ENCODE assay signal across 12 cellular contexts in genomic region chr7:138023618-138024333, GRCh38. TPM values are rescaled to one million over a fixed set of nuclear protein-coding genes. Genes with fewer than 3 reads are reported as not detected.
DNase-seq lines count a peak whose midpoint lies in the region; ATAC-seq, FAIRE-seq and TF ChIP-seq lines count a peak whose summit lies in the region.
"Had no signal": no experiment of that assay in that cellular context is flagged by ENCODE, and none has a peak within 500 bp of the region (broad histone marks: within the 10 kb centered on the region; RNA-seq: fewer than 3 reads in every experiment).

No MANE protein-coding gene starts in this region.

- TF ChIP-seq CTCF in stomach (IDR thresholded peaks at IDR 0.05), result no peak

- TF ChIP-seq EP300 in Ishikawa (IDR thresholded peaks at IDR 0.05; ENCODE audit: borderline replicate concordance) (no peak), stomach (IDR thresholded peaks at IDR 0.05) (no peak)

- H3K27ac ChIP-seq in stomach, result no peak overlapping the region

- H3K4me3 ChIP-seq in stomach, result no peak overlapping the region

- WGBS in stomach, 5 donors, result 87 to 94% (median 93%) methylated on average over 3 of the region's 3 CpGs

- H3K9me3 ChIP-seq in stomach, result no peaks in the 10 kb centered on the region

- TF ChIP-seq POLR2A in GM12891 (IDR thresholded peaks at IDR 0.05; ENCODE audit: low read depth, low read length), result no peak
- no peak for TF ChIP-seq POLR2A in stomach (IDR thresholded peaks at IDR 0.05)

- no peaks in the 10 kb centered on the region for H3K4me1 ChIP-seq in stomach

- no peaks in the 10 kb centered on the region for H3K36me3 ChIP-seq in stomach

- in situ Hi-C loops in G401 (cut with HindIII; ENCODE audit: low sequenced_read_pairs), result no loop called here

- intact Hi-C loops in stomach (cut with DNase I; ENCODE audit: low total_unique reads), result no loop called here

- H3K27me3 ChIP-seq in stomach, result no peaks in the 10 kb centered on the region

- peak; percentile 48 for FAIRE-seq in GM12891 (lab: Jason Lieb, UNC)

- DNase-seq in GM12891 (ENCODE audit: insufficient read length, low spot score), result peak; percentile 21
- DNase-seq in NCI-H345 (lab: John Stamatoyannopoulos, UW), result no peak
- DNase-seq in NCI-H774 (lab: John Stamatoyannopoulos, UW), result no peak
- no peak for DNase-seq in stomach
- no peak for DNase-seq in G401 (ENCODE audit: low spot score)
- DNase-seq: activated naive CD4-positive, alpha-beta T cell treated with anti-CD3 and anti-CD28 coated beads, Interleukin-2, amount 50 U/mL, for 16 hours; Caco-2; NCI-H2081 had no signal

- no peak for TF ChIP-seq RAD21 in Ishikawa (IDR thresholded peaks at IDR 0.05; ENCODE audit: low read depth)

- peak; percentile 70 for ATAC-seq in GM19035 (IDR thresholded peaks at IDR 0.05; ENCODE audit: unreplicated experiment)
- peak; percentile 76 for ATAC-seq in HG02798 (IDR thresholded peaks at IDR 0.05; ENCODE audit: poor library complexity, unreplicated experiment)

TF ChIP-seq in GM12891, 5 proteins besides CTCF, POLR2A, EP300 and RAD21:
- TF ChIP-seq POLR2AphosphoS5 (IDR thresholded peaks at IDR 0.05; ENCODE audit: low read depth, low read length) (no peak), PAX5 (IDR thresholded peaks at IDR 0.05; ENCODE audit: insufficient read depth, low read length, severe bottlenecking) (no peak), POU2F2 (IDR thresholded peaks at IDR 0.05; ENCODE audit: low read depth, low read length) (no peak), SPI1 (IDR thresholded peaks at IDR 0.05; ENCODE audit: low read depth, low read length) (no peak), TAF1 (IDR thresholded peaks at IDR 0.05; ENCODE audit: low read depth, low read length) (no peak)
TF ChIP-seq in GM12891: peak in this region for 0.

TF ChIP-seq in Ishikawa, 13 proteins besides CTCF, POLR2A, EP300 and RAD21:
- TF ChIP-seq CEBPB (IDR thresholded peaks at IDR 0.05), result no peak
- peak; percentile 36; the same call in 1 of the 2 replicates for TF ChIP-seq NFIC (IDR thresholded peaks at IDR 0.05)

RNA-seq across cellular contexts. Expression of gene CREB3L2, which starts 21.9 kb away (rescaled TPM):
- polyA plus RNA-seq in GM12891 (2012; ENCODE audit: low read depth, missing spikeins), result 10.9 TPM
- 100 to 1,000 TPM in 1 of 5 donors, 10 to 100 TPM in 4; 22.6 to 258 (median 38.8) TPM for total RNA-seq in stomach
- 1 to 10 TPM; 5.8 to 8.6 (median 6.6) TPM for polyA plus RNA-seq in stomach
- total RNA-seq in G401 (2014; rRNA removed; shearing (Covaris generic)), result 2.3 and 4.1 TPM in 2 replicates

RNA-seq across cellular contexts. Expression of gene AKR1D1, which starts 52.5 kb away (rescaled TPM):
- not detected for polyA plus RNA-seq in GM12891 (2012; ENCODE audit: low read depth, missing spikeins)
- total RNA-seq in stomach, result not detected
- not detected for polyA plus RNA-seq in stomach
- not detected in 2 replicates for total RNA-seq in G401 (2014; rRNA removed; shearing (Covaris generic))
- total RNA-seq: T-helper 1 cell treated with Interleukin-12 subunit alpha and Interleukin-12 subunit beta and Interleukin-4 antibody, amounts not matched to agents 30 ng/mL and 1 ng/mL, for 36 hours had no signal
